In genomic region chr2:112542974-112543760, GRCh38 we compare ENCODE assay signal across 8 cellular contexts. TPM values are rescaled to one million over a fixed set of nuclear protein-coding genes. Genes with fewer than 3 reads are reported as not detected.
DNase-seq lines count a peak whose midpoint lies in the region; ATAC-seq and TF ChIP-seq lines count a peak whose summit lies in the region.

No MANE protein-coding gene starts in this region.

- H3F3A ChIP-seq in OCI-LY1 (ENCODE audit: insufficient read depth, low read length) = no peaks in the 10 kb centered on the region

- H3K4me2 ChIP-seq in OCI-LY1 (ENCODE audit: low read length) = peak overlapping the region; percentile 92
- H3K4me2 ChIP-seq in neuronal stem cell (ENCODE audit: insufficient read depth, low read length, poor library complexity, severe bottlenecking) = peak overlapping the region; percentile 95

- TF ChIP-seq CTCF in OCI-LY1 (IDR thresholded peaks at IDR 0.05; ENCODE audit: low read length) = no peak

- no peak overlapping the region for H2BK5ac ChIP-seq in neuronal stem cell (ENCODE audit: low read length)

- H3K79me1 ChIP-seq in neuronal stem cell (ENCODE audit: low read depth, low read length) = no peaks in the 10 kb centered on the region

- peaks cover 40% of the 10 kb centered on the region for H3K79me2 ChIP-seq in OCI-LY1 (ENCODE audit: insufficient read depth, low read length)

- no peaks in the 10 kb centered on the region for H3K27me3 ChIP-seq in OCI-LY1 (ENCODE audit: insufficient read depth, low read length)
- no peaks in the 10 kb centered on the region for H3K27me3 ChIP-seq in effector memory CD4-positive, alpha-beta T cell (replicated peaks; ENCODE audit: control insufficient read depth, insufficient read depth, low read length, poor library complexity, severe bottlenecking)
- H3K27me3 ChIP-seq in neuronal stem cell (ENCODE audit: control insufficient read depth in 3 of 3, insufficient read depth in 3 of 3, low read depth in 1 of 3, low read length in 3 of 3) = no peaks in the 10 kb centered on the region

- H3K23ac ChIP-seq in neuronal stem cell (ENCODE audit: low read depth, low read length, poor library complexity) = no peak overlapping the region

- H2AFZ ChIP-seq in OCI-LY1 (ENCODE audit: low read length) (no peak overlapping the region), neuronal stem cell (ENCODE audit: low read length) (peak overlapping the region; percentile 95)

- ATAC-seq in GM19397 (IDR thresholded peaks at IDR 0.05; ENCODE audit: unreplicated experiment) = peak; percentile 7
- no peak for ATAC-seq in GM18519 (IDR thresholded peaks at IDR 0.05; ENCODE audit: low FRiP score, unreplicated experiment)
- ATAC-seq in GM21723 (IDR thresholded peaks at IDR 0.05; ENCODE audit: unreplicated experiment) = no peak

- DNase-seq in Ammon's horn (ENCODE audit: low spot score) = peak; percentile 10
- DNase-seq in effector memory CD4-positive, alpha-beta T cell = no peak
- no peak for DNase-seq in neuronal stem cell (ENCODE audit: low spot score)
- no peak for DNase-seq in NCI-H2029 (lab: John Stamatoyannopoulos, UW)

- H4K8ac ChIP-seq in neuronal stem cell (ENCODE audit: low read depth, low read length) = no peak overlapping the region

- H2AK5ac ChIP-seq in neuronal stem cell (ENCODE audit: low read depth, low read length) = no peak overlapping the region

- H3K36me3 ChIP-seq in OCI-LY1 (ENCODE audit: insufficient read depth, low read length) (peaks cover 25% of the 10 kb centered on the region), neuronal stem cell (replicated peaks in 1 of 2; ENCODE audit: control insufficient read depth in 2 of 2, insufficient read depth in 2 of 2, low read length in 2 of 2) (peaks cover 9 to 26% of the 10 kb centered on the region in 2 donors)
- H3K36me3 ChIP-seq in effector memory CD4-positive, alpha-beta T cell (ENCODE audit: control insufficient read depth, insufficient read depth, low read length) = peaks cover 14% of the 10 kb centered on the region

- no peak overlapping the region for H3K18ac ChIP-seq in neuronal stem cell (ENCODE audit: low read length)

- peak overlapping the region; percentile 87 for H3K4me3 ChIP-seq in OCI-LY1 (ENCODE audit: low read depth, low read length, poor library complexity, severe bottlenecking)
- peak overlapping the region; percentile 87 for H3K4me3 ChIP-seq in effector memory CD4-positive, alpha-beta T cell (ENCODE audit: insufficient read depth, low read depth, low read length, poor library complexity, severe bottlenecking)
- peak overlapping the region; percentile 88 to 93 for H3K4me3 ChIP-seq in neuronal stem cell (ENCODE audit: low read length in 2 of 2)

- H2BK15ac ChIP-seq in neuronal stem cell (ENCODE audit: low read length) = no peak overlapping the region

- no peak overlapping the region for H4K91ac ChIP-seq in neuronal stem cell (ENCODE audit: low read depth, low read length, poor library complexity)

- peaks cover 28% of the 10 kb centered on the region for H3K4me1 ChIP-seq in OCI-LY1 (ENCODE audit: insufficient read depth, low read length, severe bottlenecking)
- peaks cover 11% of the 10 kb centered on the region for H3K4me1 ChIP-seq in effector memory CD4-positive, alpha-beta T cell (ENCODE audit: control insufficient read depth, insufficient read depth, low read length, poor library complexity, severe bottlenecking)
- H3K4me1 ChIP-seq in neuronal stem cell (ENCODE audit: control insufficient read depth in 2 of 2, insufficient read depth in 1 of 2, low read depth in 1 of 2, low read length in 2 of 2) = peaks cover 1 to 2% of the 10 kb centered on the region in 2 donors

- H3K9ac ChIP-seq in OCI-LY1 (ENCODE audit: low read length) (peak overlapping the region; percentile 78), neuronal stem cell (ENCODE audit: low read depth, low read length, poor library complexity) (no peak overlapping the region)

- H4K20me1 ChIP-seq in OCI-LY1 (ENCODE audit: insufficient read depth, low read length) = no peaks in the 10 kb centered on the region

- H2BK120ac ChIP-seq in neuronal stem cell (ENCODE audit: low read depth, low read length) = no peak overlapping the region

- H3K9me3 ChIP-seq in OCI-LY1 (ENCODE audit: low read length) = no peaks in the 10 kb centered on the region
- H3K9me3 ChIP-seq in effector memory CD4-positive, alpha-beta T cell (ENCODE audit: control insufficient read depth, low read length) = no peaks in the 10 kb centered on the region
- no peaks in the 10 kb centered on the region for H3K9me3 ChIP-seq in neuronal stem cell (replicated peaks in 1 of 2; ENCODE audit: control insufficient read depth in 2 of 2, insufficient read depth in 1 of 2, low read depth in 1 of 2, low read length in 2 of 2)

- H3K9me2 ChIP-seq in OCI-LY1 (ENCODE audit: low read depth, low read length) = no peaks in the 10 kb centered on the region

- no peak overlapping the region for H3K4ac ChIP-seq in neuronal stem cell (ENCODE audit: low read length)

- no peak overlapping the region for H2BK12ac ChIP-seq in neuronal stem cell (ENCODE audit: low read length)

- H3K27ac ChIP-seq in OCI-LY1 (ENCODE audit: low read depth, low read length, poor library complexity, severe bottlenecking) (peak overlapping the region; percentile 85), neuronal stem cell (replicated peaks; ENCODE audit: low read length) (no peak overlapping the region)
- peak overlapping the region; percentile 84 for H3K27ac ChIP-seq in effector memory CD4-positive, alpha-beta T cell (ENCODE audit: insufficient read depth, low read length, poor library complexity, severe bottlenecking)

- H3K14ac ChIP-seq in neuronal stem cell (ENCODE audit: low read length) = no peak overlapping the region

- WGBS in neuronal stem cell (ENCODE audit: extremely low coverage in 2 of 2, insufficient read length in 2 of 2, insufficient replicate concordance in 1 of 2), 2 donors = no CpG with 5 or more reads among the region's 20 CpGs

RNA-seq across cellular contexts. Expression of gene POLR1B, which starts 0.9 kb away (rescaled TPM):
- polyA plus RNA-seq in neuronal stem cell (2013, experiment 1 of 2) = 7.6 TPM
- polyA plus RNA-seq in neuronal stem cell (2013, experiment 2 of 2) = 6.8 TPM

RNA-seq across cellular contexts. Expression of gene CHCHD5, which starts 41.2 kb away (rescaled TPM):
- polyA plus RNA-seq in neuronal stem cell (2013, experiment 1 of 2) = 29.2 TPM
- polyA plus RNA-seq in neuronal stem cell (2013, experiment 2 of 2) = 27.9 TPM
